9 cellular contexts compared by ENCODE assay signal in the genomic region with DNA sequence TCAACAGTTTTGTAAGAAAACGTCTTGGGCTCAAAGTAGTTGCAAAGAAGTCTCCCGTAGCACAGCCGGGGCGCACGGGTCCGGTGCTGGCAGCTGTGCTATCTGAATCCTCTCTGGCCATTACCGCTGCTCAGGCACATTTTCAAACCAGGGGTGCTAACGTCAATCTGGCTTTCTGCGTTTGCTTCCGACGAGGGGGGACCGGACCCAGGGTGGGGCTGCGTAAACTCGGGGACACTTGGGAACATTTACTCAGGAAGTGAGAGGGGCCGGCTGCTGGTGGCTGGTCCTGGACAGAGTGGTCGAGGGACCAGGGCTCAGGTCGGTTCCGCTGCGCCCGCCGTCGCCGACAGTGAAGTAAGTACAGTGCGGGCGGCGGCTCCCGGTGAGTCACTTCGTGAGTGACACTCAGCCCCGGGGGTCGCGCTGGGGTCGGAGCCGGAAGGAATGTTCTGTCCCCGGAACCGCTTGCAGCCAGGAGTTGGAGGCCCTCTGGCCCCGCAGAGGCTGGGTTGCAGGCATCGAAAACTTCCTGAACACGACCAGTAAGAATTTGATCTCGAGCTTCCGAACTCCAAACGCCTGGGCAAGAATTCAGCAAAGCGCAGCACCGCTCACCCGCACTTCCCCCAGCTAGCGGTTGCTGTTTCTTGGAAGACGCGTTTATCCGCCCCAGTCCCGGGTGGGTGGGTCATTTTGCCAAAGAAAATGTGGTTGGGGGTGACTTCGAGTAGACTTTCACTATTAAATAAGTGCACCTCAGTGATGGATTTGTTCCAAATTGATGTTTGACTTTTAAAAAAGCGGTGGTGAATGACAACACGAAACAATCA. TPM values are rescaled to one million over a fixed set of nuclear protein-coding genes. Genes with fewer than 3 reads are reported as not detected.
DNase-seq lines count a peak whose midpoint lies in the region; ATAC-seq and TF ChIP-seq lines count a peak whose summit lies in the region.
"Had no signal": no experiment of that assay in that cellular context is flagged by ENCODE, and none has a peak within 500 bp of the region (broad histone marks: within the 10 kb centered on the region; RNA-seq: fewer than 3 reads in every experiment).

No MANE protein-coding gene starts in this region.

- TF ChIP-seq EP300 in SK-N-SH (IDR thresholded peaks at IDR 0.05; ENCODE audit: borderline replicate concordance in 1 of 2, low read depth in 1 of 2, low read length in 1 of 2), result no peak
- TF ChIP-seq EP300 in sigmoid colon (IDR thresholded peaks at IDR 0.05), result no peak

- WGBS in SK-N-SH (ENCODE audit: low lambda C conversion rate), result 12% methylated on average over 41 of the region's 52 CpGs
- WGBS in sigmoid colon, 2 donors, result 2 to 3% methylated on average over 52 of the region's 52 CpGs

- H3K9me3 ChIP-seq in SK-N-SH (no peaks in the 10 kb centered on the region), left ventricle myocardium inferior (replicated peaks) (no peaks in the 10 kb centered on the region), sigmoid colon (no peaks in the 10 kb centered on the region)

- TF ChIP-seq POLR2A in sigmoid colon (IDR thresholded peaks at IDR 0.05), result no peak

- ATAC-seq in SK-N-SH treated with all-trans-retinoic acid at 6 μM for 48 hours, result no peak

- H3K9ac ChIP-seq in SK-N-SH, result no peak overlapping the region

- intact Hi-C loops in left ventricle myocardium inferior (cut with micrococcal nuclease), result loop anchor here (5.0 to 10.0 kb wide), 2 partner anchors 702 to 965 kb away; no protein-coding TSS in a partner anchor
- intact Hi-C loops in sigmoid colon (cut with DNase I), result loop anchor here (5.0 to 10.0 kb wide), 2 partner anchors 962 to 1275 kb away; no protein-coding TSS in a partner anchor

- peaks cover 28% of the 10 kb centered on the region for H3K79me2 ChIP-seq in SK-N-SH (ENCODE audit: insufficient read depth)

- peaks cover 56% of the 10 kb centered on the region for H3K27me3 ChIP-seq in SK-N-SH (ENCODE audit: insufficient read depth)
- H3K27me3 ChIP-seq in left ventricle myocardium inferior (ENCODE audit: low read depth), result peaks cover 97% of the 10 kb centered on the region
- H3K27me3 ChIP-seq in sigmoid colon, result peaks cover 73 to 100% (median 92%) of the 10 kb centered on the region in 3 donors

- H3K4me3 ChIP-seq in SK-N-SH (ENCODE audit: low read depth in 2 of 2, low read length in 1 of 2) (peak overlapping the region; percentile 30 to 64; a peak in 3 of 4 replicates), left ventricle myocardium inferior (peak overlapping the region; percentile 76), sigmoid colon (peak overlapping the region; percentile 2 to 53 (median 28))

- peak overlapping the region; percentile 15; the same call in 1 of the 2 replicates for H2AFZ ChIP-seq in SK-N-SH (ENCODE audit: low read depth)

- TF ChIP-seq RAD21 in SK-N-SH (IDR thresholded peaks at IDR 0.05; ENCODE audit: low read length), result no peak

- H3F3A ChIP-seq in SK-N-SH (replicated peaks; ENCODE audit: insufficient read depth), result no peaks in the 10 kb centered on the region

- POLR2A ChIA-PET in SK-N-SH (lab: Yijun Ruan, JAX), result no interaction called here

- H3K27ac ChIP-seq in SK-N-SH (ENCODE audit: low read depth in 2 of 2, low read length in 1 of 2) (no peak overlapping the region), left ventricle myocardium inferior (replicated peaks) (peak overlapping the region; percentile 14), sigmoid colon (peak overlapping the region in 3 of 4 donors; percentile 11 to 51 (median 19))
- H3K27ac ChIP-seq: VCaP had no signal

- H3K36me3 ChIP-seq in SK-N-SH (replicated peaks in 1 of 2; ENCODE audit: control insufficient read depth in 1 of 2, insufficient read depth in 2 of 2, low read length in 1 of 2) (no peaks in the 10 kb centered on the region), left ventricle myocardium inferior (no peaks in the 10 kb centered on the region), sigmoid colon (no peaks in the 10 kb centered on the region)

- DNase-seq in SK-N-SH (no peak), activated gamma-delta T cell treated with Interleukin-2 at 50 U/mL for 16 hours (peak; percentile 31), left ventricle myocardium inferior (no peak), sigmoid colon (peak; percentile 70), NCI-H1436 (lab: John Stamatoyannopoulos, UW) (no peak), midbrain (lab: John Stamatoyannopoulos, UW) (no peak)
- DNase-seq in activated CD4-positive, CD25-positive, alpha-beta regulatory T cell (lab: John Stamatoyannopoulos, UW), result no peak

- TF ChIP-seq CTCF in SK-N-SH (IDR thresholded peaks at IDR 0.05) (no peak), left ventricle myocardium inferior (IDR thresholded peaks at IDR 0.05; ENCODE audit: borderline replicate concordance) (no peak), sigmoid colon (IDR thresholded peaks at IDR 0.05) (no peak)

- H3K4me2 ChIP-seq in SK-N-SH, result peak overlapping the region; percentile 82

- H4K20me1 ChIP-seq in SK-N-SH (ENCODE audit: insufficient read depth), result no peaks in the 10 kb centered on the region; the same call in 1 of the 2 replicates

- CTCF ChIA-PET in SK-N-SH (lab: Yijun Ruan, JAX), result interaction anchor here (0.6 to 4.1 kb wide), 3 partner anchors 995 to 1269 kb away, joined by 3 to 12 read pairs (median 4); no protein-coding TSS in a partner anchor

- H3K4me1 ChIP-seq in SK-N-SH (ENCODE audit: control insufficient read depth in 1 of 2, insufficient read depth in 2 of 2, low read depth in 1 of 2, low read length in 1 of 2) (peaks cover 0 to 23% of the 10 kb centered on the region in 2 experiments; a peak in 2 of 4 replicates), left ventricle myocardium inferior (peaks cover 78% of the 10 kb centered on the region), sigmoid colon (peaks cover 0 to 63% (median 58%) of the 10 kb centered on the region in 4 donors)

- no peaks in the 10 kb centered on the region for H3K9me2 ChIP-seq in SK-N-SH

TF ChIP-seq in SK-N-SH, 30 proteins besides CTCF, POLR2A, EP300 and RAD21:
- TF ChIP-seq TEAD4 (IDR thresholded peaks at IDR 0.05; ENCODE audit: borderline replicate concordance, insufficient read depth), result no peak
- no peak for TF ChIP-seq YY1 (IDR thresholded peaks at IDR 0.05; ENCODE audit: low read depth)
- TF ChIP-seq USF1 (IDR thresholded peaks at IDR 0.05; ENCODE audit: borderline replicate concordance, low read depth), result no peak
- no peak for TF ChIP-seq SMC3 (IDR thresholded peaks at IDR 0.05; ENCODE audit: low read depth, low read length)
- no peak for TF ChIP-seq RCOR1 (IDR thresholded peaks at IDR 0.05; ENCODE audit: low read length)
- TF ChIP-seq, protein P1, sequence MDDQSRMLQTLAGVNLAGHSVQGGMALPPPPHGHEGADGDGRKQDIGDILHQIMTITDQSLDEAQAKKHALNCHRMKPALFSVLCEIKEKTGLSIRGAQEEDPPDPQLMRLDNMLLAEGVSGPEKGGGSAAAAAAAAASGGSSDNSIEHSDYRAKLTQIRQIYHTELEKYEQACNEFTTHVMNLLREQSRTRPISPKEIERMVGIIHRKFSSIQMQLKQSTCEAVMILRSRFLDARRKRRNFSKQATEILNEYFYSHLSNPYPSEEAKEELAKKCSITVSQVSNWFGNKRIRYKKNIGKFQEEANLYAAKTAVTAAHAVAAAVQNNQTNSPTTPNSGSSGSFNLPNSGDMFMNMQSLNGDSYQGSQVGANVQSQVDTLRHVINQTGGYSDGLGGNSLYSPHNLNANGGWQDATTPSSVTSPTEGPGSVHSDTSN (IDR thresholded peaks at IDR 0.05), result no peak
- TF ChIP-seq TAF1 (IDR thresholded peaks at IDR 0.05; ENCODE audit: borderline replicate concordance, low read depth, low read length), result no peak
- TF ChIP-seq NRF1 (IDR thresholded peaks at IDR 0.05; ENCODE audit: low read depth, low read length), result no peak

TF ChIP-seq in SK-N-SH treated with all-trans-retinoic acid at 6 μM for 48 hours, 23 proteins besides CTCF, POLR2A, EP300 and RAD21:
- TF ChIP-seq OSR1 (CRISPR knock-in tag; IDR thresholded peaks at IDR 0.05), result no peak
- TF ChIP-seq, protein P2, sequence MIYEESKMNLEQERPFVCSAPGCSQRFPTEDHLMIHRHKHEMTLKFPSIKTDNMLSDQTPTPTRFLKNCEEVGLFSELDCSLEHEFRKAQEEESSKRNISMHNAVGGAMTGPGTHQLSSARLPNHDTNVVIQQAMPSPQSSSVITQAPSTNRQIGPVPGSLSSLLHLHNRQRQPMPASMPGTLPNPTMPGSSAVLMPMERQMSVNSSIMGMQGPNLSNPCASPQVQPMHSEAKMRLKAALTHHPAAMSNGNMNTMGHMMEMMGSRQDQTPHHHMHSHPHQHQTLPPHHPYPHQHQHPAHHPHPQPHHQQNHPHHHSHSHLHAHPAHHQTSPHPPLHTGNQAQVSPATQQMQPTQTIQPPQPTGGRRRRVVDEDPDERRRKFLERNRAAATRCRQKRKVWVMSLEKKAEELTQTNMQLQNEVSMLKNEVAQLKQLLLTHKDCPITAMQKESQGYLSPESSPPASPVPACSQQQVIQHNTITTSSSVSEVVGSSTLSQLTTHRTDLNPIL (CRISPR knock-in tag; IDR thresholded peaks at IDR 0.05; ENCODE audit: low read depth), result no peak
- TF ChIP-seq ZFP3 (CRISPR knock-in tag; IDR thresholded peaks at IDR 0.05), result no peak
- TF ChIP-seq TOX (CRISPR knock-in tag; IDR thresholded peaks at IDR 0.05; ENCODE audit: borderline replicate concordance), result no peak
- TF ChIP-seq RARB (CRISPR knock-in tag; IDR thresholded peaks at IDR 0.05), result no peak
- TF ChIP-seq ARNTL (CRISPR knock-in tag; IDR thresholded peaks at IDR 0.05; ENCODE audit: borderline replicate concordance, low read depth), result no peak
- no peak for TF ChIP-seq BACH2 (CRISPR knock-in tag; IDR thresholded peaks at IDR 0.05; ENCODE audit: borderline replicate concordance)
- no peak for TF ChIP-seq POU6F1 (CRISPR knock-in tag; IDR thresholded peaks at IDR 0.05; ENCODE audit: borderline replicate concordance, low read depth)
- no peak for TF ChIP-seq ZC3H10 (CRISPR knock-in tag; IDR thresholded peaks at IDR 0.05)

RNA-seq across cellular contexts. Expression of gene HS3ST3B1, which starts 1.4 kb away (rescaled TPM):
- polyA plus RNA-seq in SK-N-SH (2012; rRNA removed), result 0.55 and 0.67 TPM in 2 replicates
- 0.55 and 0.71 TPM in 2 replicates for polyA plus RNA-seq in SK-N-SH (2012; cell fraction: cytosol; rRNA removed)
- polyA plus RNA-seq in SK-N-SH (2012; cell fraction: nucleus; rRNA removed), result 0.76 and 0.85 TPM in 2 replicates
- 1.2 TPM for total RNA-seq in left ventricle myocardium inferior
- 1 to 10 TPM in 3 of 4 donors, under 1 TPM in 1; 0.66 to 1.8 (median 1.1) TPM for total RNA-seq in sigmoid colon
- polyA plus RNA-seq in sigmoid colon, result 1 to 10 TPM in 1 of 3 donors, under 1 TPM in 2; 0.46 to 3.0 (median 0.60) TPM

Comparison
In these comparisons a context has a peak if more than half of its experiments do, and no peak if none do; other contexts are left out.
1. DNase-seq: peak in activated gamma-delta T cell treated with Interleukin-2 at 50 U/mL for 16 hours (single experiment) and sigmoid colon (single experiment); none in SK-N-SH (single experiment), left ventricle myocardium inferior (single experiment), NCI-H1436 (single experiment), activated CD4-positive, CD25-positive, alpha-beta regulatory T cell (0 of 4) and midbrain (single experiment).
2. H3K27ac ChIP-seq: peak in left ventricle myocardium inferior (single experiment) and sigmoid colon (3 of 4); none in SK-N-SH (0 of 2).
3. Peak in every context shown above with its lines, with median percentiles within 50 percentile points of each other: H3K4me3 ChIP-seq.